Comparison of ENCODE assay signal across 1 cellular context in genomic region chr19:10763399-10763798, GRCh38.
TF ChIP-seq lines count a peak whose summit lies in the region.

No MANE protein-coding gene starts in this region.

TF ChIP-seq in HepG2, 621 proteins besides CTCF, POLR2A, EP300 and RAD21:
- TF ChIP-seq ZNF296 (CRISPR knock-in tag; conservative IDR thresholded peaks at IDR 0.05) = no peak
- no peak for TF ChIP-seq FOXK1 (CRISPR knock-in tag; IDR thresholded peaks at IDR 0.05; ENCODE audit: borderline replicate concordance, low read depth)
- TF ChIP-seq ZNF484 (CRISPR knock-in tag; IDR thresholded peaks at IDR 0.05; ENCODE audit: borderline replicate concordance, low read depth) = no peak
- 0 out of 2 replicates have a peak, but pooled peaks have one; percentile 8 for TF ChIP-seq ZNF558 (CRISPR knock-in tag; IDR thresholded peaks at IDR 0.05; ENCODE audit: borderline replicate concordance)
- no peak for TF ChIP-seq ZNF496 (CRISPR knock-in tag; IDR thresholded peaks at IDR 0.05; ENCODE audit: insufficient replicate concordance)
- no peak for TF ChIP-seq ISL2 (CRISPR knock-in tag; IDR thresholded peaks at IDR 0.05)
- no peak for TF ChIP-seq ZNF564 (CRISPR knock-in tag; IDR thresholded peaks at IDR 0.05)
- TF ChIP-seq SNAPC2 (CRISPR knock-in tag; IDR thresholded peaks at IDR 0.05) = no peak
- no peak for TF ChIP-seq ZNF256 (CRISPR knock-in tag; conservative IDR thresholded peaks at IDR 0.05)
- no peak for TF ChIP-seq GLMP (CRISPR knock-in tag; IDR thresholded peaks at IDR 0.05; ENCODE audit: borderline replicate concordance)
- no peak for TF ChIP-seq ZC3H4 (CRISPR knock-in tag; IDR thresholded peaks at IDR 0.05; ENCODE audit: borderline replicate concordance)
- 0 out of 2 replicates have a peak, but pooled peaks have one; percentile 16 for TF ChIP-seq ZNF691 (CRISPR knock-in tag; IDR thresholded peaks at IDR 0.05; ENCODE audit: borderline replicate concordance, low read depth)
